In genomic region chr12:6192604-6193380, GRCh38 we compare ENCODE assay signal across 1 cellular context.
TF ChIP-seq lines count a peak whose summit lies in the region.

No MANE protein-coding gene starts in this region.

TF ChIP-seq in IMR-90, 13 proteins besides CTCF, POLR2A, EP300 and RAD21:
- no peak for TF ChIP-seq CHD1 (IDR thresholded peaks at IDR 0.05; ENCODE audit: low read depth, low read length)
- TF ChIP-seq FOS (IDR thresholded peaks at IDR 0.05; ENCODE audit: low read depth, low read length) = no peak
- no peak for TF ChIP-seq MXI1 (IDR thresholded peaks at IDR 0.05; ENCODE audit: borderline replicate concordance, low read depth, low read length)
- TF ChIP-seq ELK1 (IDR thresholded peaks at IDR 0.05; ENCODE audit: borderline replicate concordance, low read depth, low read length) = no peak
- no peak for TF ChIP-seq CEBPB (IDR thresholded peaks at IDR 0.05; ENCODE audit: low read depth, low read length)
- TF ChIP-seq NFE2L2 (IDR thresholded peaks at IDR 0.05; ENCODE audit: low read depth, low read length) = no peak
- TF ChIP-seq USF2 (IDR thresholded peaks at IDR 0.05; ENCODE audit: low read depth, low read length) = no peak
- no peak for TF ChIP-seq RFX5 (IDR thresholded peaks at IDR 0.05; ENCODE audit: low read depth, low read length)
- TF ChIP-seq MAZ (IDR thresholded peaks at IDR 0.05; ENCODE audit: borderline replicate concordance, low read depth, low read length) = no peak
- TF ChIP-seq BHLHE40 (IDR thresholded peaks at IDR 0.05; ENCODE audit: low read depth, low read length) = no peak
- no peak for TF ChIP-seq MAFK (IDR thresholded peaks at IDR 0.05; ENCODE audit: low read depth, low read length)
- no peak for TF ChIP-seq RCOR1 (IDR thresholded peaks at IDR 0.05; ENCODE audit: insufficient replicate concordance, low read length)
- no peak for TF ChIP-seq SMC3 (IDR thresholded peaks at IDR 0.05; ENCODE audit: low read depth, low read length)
